In genomic region chr5:36153299-36153677, GRCh38 we compare ENCODE assay signal across 9 cellular contexts. TPM values are rescaled to one million over a fixed set of nuclear protein-coding genes. Genes with fewer than 3 reads are reported as not detected.
DNase-seq lines count a peak whose midpoint lies in the region; TF ChIP-seq lines count a peak whose summit lies in the region.
"Had no signal": no experiment of that assay in that cellular context is flagged by ENCODE, and none has a peak within 500 bp of the region (broad histone marks: within the 10 kb centered on the region; RNA-seq: fewer than 3 reads in every experiment).

No MANE protein-coding gene starts in this region.

- peak overlapping the region; percentile 83 for H4K91ac ChIP-seq in trophoblast cell (ENCODE audit: low read depth, low read length)

- H3K79me1 ChIP-seq in trophoblast cell (ENCODE audit: low read length): peaks cover 33% of the 10 kb centered on the region

- no peaks in the 10 kb centered on the region for H3K9me2 ChIP-seq in OCI-LY7 (ENCODE audit: insufficient read depth, low read length)

- H3K4me1 ChIP-seq in OCI-LY7 (ENCODE audit: insufficient read depth, low read length, poor library complexity, severe bottlenecking) (peaks cover 23% of the 10 kb centered on the region), endocrine pancreas (ENCODE audit: control insufficient read depth, insufficient read depth, low read length) (peaks cover 16% of the 10 kb centered on the region), trophoblast cell (ENCODE audit: control insufficient read depth in 1 of 2, insufficient read depth in 2 of 2, low read length in 2 of 2) (peaks cover 23 to 33% of the 10 kb centered on the region in 2 experiments)
- H3K4me1 ChIP-seq: parathyroid adenoma had no signal

- H2BK5ac ChIP-seq in trophoblast cell (ENCODE audit: low read depth, low read length, poor library complexity): peak overlapping the region; percentile 29

- H3K4ac ChIP-seq in trophoblast cell (ENCODE audit: low read depth, low read length): peak overlapping the region; percentile 85

- H3K14ac ChIP-seq in trophoblast cell (ENCODE audit: low read length): peak overlapping the region; percentile 17

- POLR2A ChIA-PET in OCI-LY7 (lab: Charles Lee): interaction anchor here (1.0 to 3.2 kb wide), 6 partner anchors 9 to 86 kb away, joined by 3 to 17 read pairs (median 6); no protein-coding TSS in a partner anchor

- BruUV-seq in OCI-LY7 (replicated peaks; lab: Mats Ljungman, UMichigan): no TSS peak

- no peaks in the 10 kb centered on the region for H3K9me3 ChIP-seq in OCI-LY7 (ENCODE audit: low read length)
- H3K9me3 ChIP-seq in endocrine pancreas (ENCODE audit: control insufficient read depth, low read length): no peaks in the 10 kb centered on the region
- no peaks in the 10 kb centered on the region for H3K9me3 ChIP-seq in trophoblast cell (ENCODE audit: insufficient read depth, low read depth, low read length)

- intact Hi-C loops in OCI-LY7 (cut with micrococcal nuclease; ENCODE audit: unreplicated experiment): loop anchor here (5.0 kb wide), 2 partner anchors 246 to 1236 kb away; partner anchors contain the start of genes BRIX1 and RAD1

- H3K79me2 ChIP-seq in OCI-LY7 (ENCODE audit: insufficient read depth, low read depth, low read length): peaks cover 87% of the 10 kb centered on the region
- H3K79me2 ChIP-seq in trophoblast cell (ENCODE audit: control insufficient read depth, insufficient read depth, low read length, poor library complexity): peaks cover 11% of the 10 kb centered on the region

- CTCF ChIA-PET in OCI-LY7 (lab: Charles Lee; ENCODE audit: unreplicated experiment): interaction anchor here (0.6 kb wide), 1 partner anchor 17 kb away, joined by 3 read pairs; no protein-coding TSS in a partner anchor

- H3K27me3 ChIP-seq in endocrine pancreas (ENCODE audit: control insufficient read depth, insufficient read depth, low read length): no peaks in the 10 kb centered on the region
- no peaks in the 10 kb centered on the region for H3K27me3 ChIP-seq in trophoblast cell (ENCODE audit: insufficient read depth, low read length)

- no peak overlapping the region for H3K23ac ChIP-seq in trophoblast cell (ENCODE audit: low read length)

- no peak overlapping the region for H4K8ac ChIP-seq in trophoblast cell (ENCODE audit: low read depth, low read length)

- peaks cover 52% of the 10 kb centered on the region for H3K36me3 ChIP-seq in OCI-LY7 (ENCODE audit: insufficient read depth, low read length)
- no peaks in the 10 kb centered on the region for H3K36me3 ChIP-seq in endocrine pancreas (ENCODE audit: control insufficient read depth, insufficient read depth, low read length)
- H3K36me3 ChIP-seq in trophoblast cell (ENCODE audit: control insufficient read depth in 1 of 2, insufficient read depth in 2 of 2, low read length in 2 of 2): peaks cover 4 to 7% of the 10 kb centered on the region in 2 experiments

- no CpG with 5 or more reads among the region's 7 CpGs for WGBS in trophoblast cell (ENCODE audit: extremely low coverage, insufficient coverage, insufficient read length)

- no peak for TF ChIP-seq CTCF in GM12864 (IDR thresholded peaks at IDR 0.05; ENCODE audit: low read depth, low read length, missing control alignments)
- TF ChIP-seq CTCF in OCI-LY7 (conservative IDR thresholded peaks at IDR 0.05; ENCODE audit: low read length): no peak

- H2AFZ ChIP-seq in OCI-LY7 (ENCODE audit: low read length) (no peak overlapping the region), trophoblast cell (ENCODE audit: insufficient read depth, low read length, poor library complexity) (no peak overlapping the region)

- peak overlapping the region; percentile 77; the same call in 1 of the 2 replicates for H3K4me3 ChIP-seq in GM12864 (ENCODE audit: low read depth, low read length)
- peak overlapping the region; percentile 85 for H3K4me3 ChIP-seq in OCI-LY7 (ENCODE audit: low read depth, low read length, poor library complexity, severe bottlenecking)
- H3K4me3 ChIP-seq in endocrine pancreas (ENCODE audit: control insufficient read depth, insufficient read depth, low read length): peak overlapping the region; percentile 93
- peak overlapping the region; percentile 25 for H3K4me3 ChIP-seq in trophoblast cell (ENCODE audit: low read depth, low read length)

- peak overlapping the region; percentile 5 for H4K12ac ChIP-seq in trophoblast cell (ENCODE audit: low read depth, low read length)

- H4K20me1 ChIP-seq in OCI-LY7 (ENCODE audit: insufficient read depth, low read length): no peaks in the 10 kb centered on the region

- H3K27ac ChIP-seq in OCI-LY7 (ENCODE audit: low read depth, low read length, poor library complexity, severe bottlenecking): no peak overlapping the region
- H3K27ac ChIP-seq in trophoblast cell (ENCODE audit: low read depth, low read length): peak overlapping the region; percentile 57
- H3K27ac ChIP-seq: parathyroid adenoma had no signal

- H2BK120ac ChIP-seq in trophoblast cell (ENCODE audit: insufficient read depth, low read length, poor library complexity): peak overlapping the region; percentile 36

- DNase-seq in GM12864 (ENCODE audit: low read depth) (no peak), OCI-LY7 (ENCODE audit: low spot score) (no peak), trophoblast cell (no peak), SK-N-DZ (ENCODE audit: low spot score) (no peak), cerebellar nuclear complex (lab: John Stamatoyannopoulos, UW) (no peak), NCI-H2081 (lab: John Stamatoyannopoulos, UW) (no peak)
- DNase-seq: NCI-H1105 had no signal

- H2BK12ac ChIP-seq in trophoblast cell (ENCODE audit: low read length): no peak overlapping the region

- no peak overlapping the region for H3K18ac ChIP-seq in trophoblast cell (ENCODE audit: low read length)

- H3K9ac ChIP-seq in endocrine pancreas (ENCODE audit: control insufficient read depth, insufficient read depth, low read length): no peak overlapping the region
- peak overlapping the region; percentile 54 for H3K9ac ChIP-seq in trophoblast cell (ENCODE audit: low read length)
- H3K9ac ChIP-seq: parathyroid adenoma had no signal

- no peak overlapping the region for H2AK5ac ChIP-seq in trophoblast cell (ENCODE audit: low read length)

- H3K4me2 ChIP-seq in OCI-LY7 (ENCODE audit: low read length) (peak overlapping the region; percentile 81), trophoblast cell (ENCODE audit: low read length) (peak overlapping the region; percentile 73)

RNA-seq across cellular contexts. Expression of gene SKP2, which starts 1.4 kb away (rescaled TPM):
- total RNA-seq in OCI-LY7 (2014; rRNA removed; shearing (Covaris generic)): 70.5 and 71.8 TPM in 2 replicates
- total RNA-seq in OCI-LY7 (2022): 74.0 and 81.1 TPM in 2 replicates
- polyA plus RNA-seq in trophoblast cell (2013): 111 and 112 TPM in 2 replicates
- polyA plus RNA-seq in SK-N-DZ (2014; cell fraction: cytosol; rRNA removed): 140 and 150 TPM in 2 replicates
- 73.6 and 81.9 TPM in 2 replicates for polyA plus RNA-seq in SK-N-DZ (2014; cell fraction: nucleus; rRNA removed)

RNA-seq across cellular contexts. Expression of gene LMBRD2, which starts 1.6 kb away (rescaled TPM):
- total RNA-seq in OCI-LY7 (2014; rRNA removed; shearing (Covaris generic)): 9.1 and 32.0 TPM in 2 replicates
- 18.3 and 23.2 TPM in 2 replicates for total RNA-seq in OCI-LY7 (2022)
- polyA plus RNA-seq in trophoblast cell (2013): 5.6 and 6.4 TPM in 2 replicates
- polyA plus RNA-seq in SK-N-DZ (2014; cell fraction: cytosol; rRNA removed): 8.7 and 10.9 TPM in 2 replicates
- polyA plus RNA-seq in SK-N-DZ (2014; cell fraction: nucleus; rRNA removed): 13.7 and 14.1 TPM in 2 replicates

Comparison
In these comparisons a context has a peak if more than half of its experiments do, and no peak if none do; other contexts are left out.
1. H3K4me3 ChIP-seq: peak in every context shown above with its lines; median percentile 93 in endocrine pancreas; 85 in OCI-LY7; 77 in GM12864; 25 in trophoblast cell.